In genomic region chr14:22713631-22713950, GRCh38 we compare ENCODE assay signal across 10 cellular contexts. TPM values are rescaled to one million over a fixed set of nuclear protein-coding genes. Genes with fewer than 3 reads are reported as not detected.
DNase-seq lines count a peak whose midpoint lies in the region; FAIRE-seq and TF ChIP-seq lines count a peak whose summit lies in the region.
"Had no signal": no experiment of that assay in that cellular context is flagged by ENCODE, and none has a peak within 500 bp of the region (broad histone marks: within the 10 kb centered on the region; RNA-seq: fewer than 3 reads in every experiment).

No MANE protein-coding gene starts in this region.

- H3K27ac ChIP-seq in HL-60 (replicated peaks) (no peak overlapping the region), kidney (ENCODE audit: low read depth in 2 of 2, low read length in 2 of 2) (no peak overlapping the region)

- H3K27me3 Mint-ChIP-seq in CD14-positive monocyte (ENCODE audit: low read depth in 3 of 3) = peaks cover 2 to 34% (median 19%) of the 10 kb centered on the region in 3 donors
- H3K27me3 Mint-ChIP-seq in activated naive CD8-positive, alpha-beta T cell treated with anti-CD3 and anti-CD28 coated beads for 36 hours = peaks cover 34% of the 10 kb centered on the region
- peaks cover 70% of the 10 kb centered on the region for H3K27me3 Mint-ChIP-seq in mesothelial cell of epicardium (ENCODE audit: low read depth)

- peak; percentile 22 for TF ChIP-seq CTCF in CD14-positive monocyte (IDR thresholded peaks at IDR 0.05)
- TF ChIP-seq CTCF in HL-60 (IDR thresholded peaks at IDR 0.05; ENCODE audit: insufficient read depth, low read length) = no peak
- TF ChIP-seq CTCF in mesothelial cell of epicardium (IDR thresholded peaks at IDR 0.05; ENCODE audit: unreplicated experiment) = no peak
- no peak for TF ChIP-seq CTCF in kidney (IDR thresholded peaks at IDR 0.05; ENCODE audit: borderline replicate concordance, extremely low read depth, insufficient read depth)

- H3K4me1 Mint-ChIP-seq in CD14-positive monocyte (peaks cover 5% of the 10 kb centered on the region), mesothelial cell of epicardium (no peaks in the 10 kb centered on the region)
- peaks cover 12% of the 10 kb centered on the region for H3K4me1 Mint-ChIP-seq in activated naive CD8-positive, alpha-beta T cell treated with anti-CD3 and anti-CD28 coated beads for 36 hours

- no peaks in the 10 kb centered on the region for H3K9me3 ChIP-seq in kidney (ENCODE audit: control insufficient read depth in 1 of 2, low read length in 2 of 2)

- H3K9me3 Mint-ChIP-seq in CD14-positive monocyte (peaks cover 0 to 3% (median 0%) of the 10 kb centered on the region in 7 donors), mesothelial cell of epicardium (peaks cover under 1% of the 10 kb centered on the region)
- H3K9me3 Mint-ChIP-seq in activated naive CD8-positive, alpha-beta T cell treated with anti-CD3 and anti-CD28 coated beads for 36 hours = no peaks in the 10 kb centered on the region

- H3K4me3 ChIP-seq in HL-60 (replicated peaks; ENCODE audit: insufficient read depth, low read length) (peak overlapping the region; percentile 43), kidney (ENCODE audit: low read length in 2 of 2) (peak overlapping the region in 1 of 2 donors; percentile 49)

- DNase-seq in CD14-positive monocyte (ENCODE audit: low spot score) (no peak), HL-60 (ENCODE audit: low read depth in 1 of 2, low spot score in 1 of 2) (no peak), mesothelial cell of epicardium (ENCODE audit: low spot score in 2 of 2, unreplicated experiment in 2 of 2) (no peak), NCI-H524 treated with DMSO at 0.1 percent for 48 hours (lab: John Stamatoyannopoulos, UW) (no peak), kidney (no peak), amniotic stem cell (lab: John Stamatoyannopoulos, UW) (no peak)
- DNase-seq in activated naive CD8-positive, alpha-beta T cell treated with anti-CD3 and anti-CD28 coated beads for 36 hours = no peak
- no peak for DNase-seq in NK-92 treated with Interleukin-12 subunit alpha and Interleukin-12 subunit beta, amount 100 ng/mL, for 24 hours (lab: John Stamatoyannopoulos, UW)

- FAIRE-seq in kidney (lab: Jason Lieb, UNC) = no peak
- FAIRE-seq: colon, TTC549 had no signal

- H3K27ac Mint-ChIP-seq in CD14-positive monocyte (peak overlapping the region in 1 of 7 donors; percentile 56), mesothelial cell of epicardium (no peak overlapping the region)
- H3K27ac Mint-ChIP-seq in activated naive CD8-positive, alpha-beta T cell treated with anti-CD3 and anti-CD28 coated beads for 36 hours = peak overlapping the region; percentile 89

- intact Hi-C loops in CD14-positive monocyte (cut with micrococcal nuclease) (no loop called here), kidney (cut with DNase I) (no loop called here)

- no peaks in the 10 kb centered on the region for H3K4me1 ChIP-seq in kidney (ENCODE audit: control insufficient read depth in 1 of 2, insufficient read depth in 1 of 2, low read depth in 1 of 2, low read length in 2 of 2)

- no peak overlapping the region for H3K9ac ChIP-seq in kidney (ENCODE audit: low read length in 2 of 2)

- no peaks in the 10 kb centered on the region for H3K36me3 ChIP-seq in kidney (ENCODE audit: control insufficient read depth in 1 of 2, insufficient read depth in 2 of 2, low read length in 2 of 2)

- H3K27me3 ChIP-seq in HL-60 (ENCODE audit: insufficient read depth, poor library complexity, severe bottlenecking) = no peaks in the 10 kb centered on the region

- H3K36me3 Mint-ChIP-seq in CD14-positive monocyte = no peaks in the 10 kb centered on the region
- no peaks in the 10 kb centered on the region for H3K36me3 Mint-ChIP-seq in activated naive CD8-positive, alpha-beta T cell treated with anti-CD3 and anti-CD28 coated beads for 36 hours
- no peaks in the 10 kb centered on the region for H3K36me3 Mint-ChIP-seq in mesothelial cell of epicardium

- H3K4me3 Mint-ChIP-seq in CD14-positive monocyte (peak overlapping the region; percentile 84 to 92), mesothelial cell of epicardium (peak overlapping the region; percentile 58)
- H3K4me3 Mint-ChIP-seq in activated naive CD8-positive, alpha-beta T cell treated with anti-CD3 and anti-CD28 coated beads for 36 hours = peak overlapping the region; percentile 87

RNA-seq across cellular contexts. Expression of gene OXA1L, which starts 52.9 kb away (rescaled TPM):
- polyA plus RNA-seq in CD14-positive monocyte (10 to 100 TPM; 61.2 to 86.9 TPM), kidney (ENCODE audit: insufficient read depth, low read depth, low replicate concordance) (101 TPM)
- 100 to 1,000 TPM; 133 to 140 TPM for total RNA-seq in activated naive CD8-positive, alpha-beta T cell treated with anti-CD3 and anti-CD28 coated beads for 36 hours
- total RNA-seq in mesothelial cell of epicardium (115 to 118 TPM (median 117 TPM) in 3 replicates), kidney (80.8 TPM)
